In genomic region chrX:85685843-85686242, GRCh38 we compare ENCODE assay signal across 23 cellular contexts.
"Had no signal": no experiment of that assay in that cellular context is flagged by ENCODE, and none has a peak within 500 bp of the region (broad histone marks: within the 10 kb centered on the region; RNA-seq: fewer than 3 reads in every experiment).

No MANE protein-coding gene starts in this region.

- H3K4me3 ChIP-seq: coronary artery, dorsolateral prefrontal cortex, esophagus muscularis mucosa, gastroesophageal sphincter, heart left ventricle, hepatocyte, left lung, lower lobe of right lung had no signal

- DNase-seq: dermis blood vessel endothelial cell; dorsolateral prefrontal cortex; effector CD4-positive, alpha-beta T cell; effector memory CD4-positive, alpha-beta T cell; foreskin keratinocyte; heart left ventricle; hypothalamus; immature natural killer cell; islet precursor cell; left cardiac atrium; left lung; left ventricle myocardium superior; lower lobe of right lung; mesenchymal stem cell; midbrain; naive thymus-derived CD4-positive, alpha-beta T cell had no signal

- H3K27ac ChIP-seq: coronary artery, dorsolateral prefrontal cortex, esophagus muscularis mucosa, foreskin keratinocyte, gastroesophageal sphincter, heart left ventricle, hepatocyte, left lung, lower lobe of right lung had no signal

- FAIRE-seq: colon, endothelial cell of umbilical vein, frontal cortex had no signal

- H3K9me3 ChIP-seq: gastroesophageal sphincter, left lung, lower lobe of right lung had no signal

- ATAC-seq: foreskin keratinocyte; gastroesophageal sphincter; heart left ventricle; left cardiac atrium; left lung; left ventricle myocardium superior; lower lobe of right lung; naive thymus-derived CD4-positive, alpha-beta T cell had no signal

- H3K36me3 ChIP-seq: esophagus muscularis mucosa, gastroesophageal sphincter, heart left ventricle, left lung, lower lobe of right lung had no signal

- H3K4me1 ChIP-seq: esophagus muscularis mucosa, foreskin keratinocyte, gastroesophageal sphincter, heart left ventricle, left lung, lower lobe of right lung had no signal
